8 cellular contexts compared by ENCODE assay signal in genomic region chr2:108786354-108787208, GRCh38. TPM values are rescaled to one million over a fixed set of nuclear protein-coding genes. Genes with fewer than 3 reads are reported as not detected.
A peak's percentile ranks its signal among the peaks of the same experiment; 100 is the strongest.
DNase-seq lines count a peak whose midpoint lies in the region; ATAC-seq lines count a peak whose summit lies in the region.

TSS of gene CCDC138 (plus strand) at chr2:108786771. CDS start at chr2:108786823, 52 bp downstream.

- DNase-seq in AML-193 (lab: John Stamatoyannopoulos, UW): peak; percentile 79 to 81
- DNase-seq in NCI-H510A (lab: John Stamatoyannopoulos, UW): peak; percentile 94
- DNase-seq in activated CD4-positive, CD25-positive, alpha-beta regulatory T cell treated with anti-CD3 and anti-CD28 coated beads, Interleukin-2, amount 50 U/mL, for 72 hours: peak; percentile 92
- peak; percentile 87 for DNase-seq in cerebellum (ENCODE audit: low spot score)
- peak; percentile 88 for DNase-seq in kidney tubule cell (ENCODE audit: low spot score)
- peak; percentile 67 to 86 for DNase-seq in stimulated activated CD4-positive, alpha-beta T cell treated with anti-CD3 and anti-CD28 coated beads, Interleukin-1b, Interleukin-23, amount 100 ng/mL, for 1 hour (ENCODE audit: low read depth in 2 of 2)

- ATAC-seq in GM19035 (IDR thresholded peaks at IDR 0.05; ENCODE audit: unreplicated experiment): peak; percentile 94
- ATAC-seq in HG03342 (IDR thresholded peaks at IDR 0.05; ENCODE audit: unreplicated experiment): peak; percentile 96

RNA-seq across cellular contexts. Expression of gene CCDC138, which starts in this region (rescaled TPM):
- 30.8 TPM for total RNA-seq in cerebellum

Comparison
In these comparisons a context has a peak if more than half of its experiments do, and no peak if none do; other contexts are left out.
1. Peak in every context shown above with its lines: DNase-seq and ATAC-seq.